In the genomic region with DNA sequence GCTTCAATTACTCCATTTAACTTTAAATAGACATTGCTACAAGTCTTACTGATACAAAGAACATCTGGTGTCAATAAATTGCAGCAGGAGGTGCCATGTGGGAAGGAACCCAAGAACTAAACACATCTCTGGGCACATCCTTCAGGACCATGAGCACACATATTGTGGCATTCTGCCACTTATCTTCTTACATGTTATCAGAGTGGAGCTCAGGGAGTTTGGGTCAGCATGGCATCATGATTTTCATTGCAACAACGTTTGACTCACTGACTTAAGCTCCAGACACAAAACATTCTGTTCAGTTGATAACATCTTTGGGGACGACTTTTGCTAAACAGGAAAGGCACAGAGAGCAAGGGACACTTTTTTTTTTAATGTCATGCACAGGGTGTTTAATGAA, we compare ENCODE assay signal across 15 cellular contexts.
A peak's percentile ranks its signal among the peaks of the same experiment; 100 is the strongest.
DNase-seq lines count a peak whose midpoint lies in the region; ATAC-seq and TF ChIP-seq lines count a peak whose summit lies in the region.
"Had no signal": no experiment of that assay in that cellular context is flagged by ENCODE, and none has a peak within 500 bp of the region (broad histone marks: within the 10 kb centered on the region; RNA-seq: fewer than 3 reads in every experiment).

No MANE protein-coding gene starts in this region.

- H3K4me3 ChIP-seq in fibroblast of mammary gland (ENCODE audit: control insufficient read depth, low read depth, low read length): no peak overlapping the region
- no peak overlapping the region for H3K4me3 ChIP-seq in skeletal muscle cell (ENCODE audit: low read depth, low read length)
- H3K4me3 ChIP-seq: esophagus muscularis mucosa, left ventricle myocardium inferior, psoas muscle had no signal

- no peak for TF ChIP-seq CTCF in fibroblast of mammary gland (conservative IDR thresholded peaks at IDR 0.05; ENCODE audit: control insufficient read depth, insufficient read depth, low read depth, low read length)

- DNase-seq in EL: peak; percentile 42
- peak; percentile 24 for DNase-seq in OCI-M1 (lab: John Stamatoyannopoulos, UW)
- peak; percentile 80 for DNase-seq in fibroblast of mammary gland (ENCODE audit: low read depth)
- peak; percentile 44 for DNase-seq in skeletal muscle cell (ENCODE audit: low read depth)
- DNase-seq in DMS79 treated with DMSO at 0.1 percent for 48 hours (lab: John Stamatoyannopoulos, UW): no peak
- DNase-seq in NCI-H187 treated with DMSO at 0.1 percent for 48 hours (lab: John Stamatoyannopoulos, UW): no peak
- DNase-seq: activated effector memory CD4-positive, alpha-beta T cell treated with Interleukin-2 at 50 U/mL for 16 hours; DMS53; left ventricle myocardium inferior; MV-4-11; naive B cell; psoas muscle; stimulated activated CD4-positive, alpha-beta T cell treated with anti-CD3 and anti-CD28 coated beads, Interleukin-15, amount 100 ng/mL, for 24 hours had no signal

- no peak for ATAC-seq in HG02763 (IDR thresholded peaks at IDR 0.05; ENCODE audit: unreplicated experiment)
- ATAC-seq: psoas muscle had no signal

Comparison
In these comparisons a context has a peak if more than half of its experiments do, and no peak if none do; other contexts are left out.
1. DNase-seq: peak in EL (single experiment), OCI-M1 (single experiment), fibroblast of mammary gland (single experiment) and skeletal muscle cell (single experiment); none in DMS79 treated with DMSO at 0.1 percent for 48 hours (single experiment) and NCI-H187 treated with DMSO at 0.1 percent for 48 hours (single experiment).